In the genomic region with DNA sequence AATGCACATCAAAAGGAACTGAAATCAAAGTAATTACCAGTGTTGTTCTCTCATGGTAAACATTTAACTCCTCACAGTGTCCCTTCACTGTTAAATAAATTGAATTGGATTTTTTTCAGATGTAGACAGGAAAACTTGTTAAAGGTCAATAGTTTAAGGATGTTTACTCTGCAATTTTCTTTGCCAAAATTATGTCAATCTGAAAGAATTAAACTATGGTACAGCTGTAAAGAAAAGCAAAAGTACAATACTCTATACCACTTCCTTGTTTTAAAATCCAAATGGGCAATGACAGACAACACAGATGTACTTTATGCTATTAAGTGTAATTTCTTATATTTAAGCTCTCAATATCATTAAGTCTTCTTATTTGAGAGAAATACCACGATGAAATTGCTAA, we compare ENCODE assay signal across 24 cellular contexts.
A peak's percentile ranks its signal among the peaks of the same experiment; 100 is the strongest.
DNase-seq lines count a peak whose midpoint lies in the region; ATAC-seq, FAIRE-seq and TF ChIP-seq lines count a peak whose summit lies in the region.
"Had no signal": no experiment of that assay in that cellular context is flagged by ENCODE, and none has a peak within 500 bp of the region (broad histone marks: within the 10 kb centered on the region; RNA-seq: fewer than 3 reads in every experiment).

No MANE protein-coding gene starts in this region.

- H3K27me3 ChIP-seq in pancreas, result no peaks in the 10 kb centered on the region
- H3K27me3 ChIP-seq: BE2C; BLaER1 treated with 17β-estradiol and CSF1 and Interleukin-3, amounts not matched to agents 10 nM and 100 nM had no signal

- TF ChIP-seq CTCF in pancreas (IDR thresholded peaks at IDR 0.05), result no peak

- no peak for ATAC-seq in activated CD8-positive, alpha-beta memory T cell treated with anti-CD3 and anti-CD28 coated beads, Interleukin-2, amount 10 ng/mL, durations not matched to agents 7 days and 5 days
- peak in 3 of 4 donors; percentile 41 to 62 (median 53) for ATAC-seq in pancreas
- no peak for ATAC-seq in GM21360 (IDR thresholded peaks at IDR 0.05; ENCODE audit: unreplicated experiment)
- ATAC-seq: GM12878, GM23338, HCT116 had no signal

- H3K36me3 Mint-ChIP-seq in activated CD8-positive, alpha-beta memory T cell treated with anti-CD3 and anti-CD28 coated beads, Interleukin-2, amount 10 ng/mL, durations not matched to agents 7 days and 5 days, result no peaks in the 10 kb centered on the region

- H3K9me3 Mint-ChIP-seq in activated CD8-positive, alpha-beta memory T cell treated with anti-CD3 and anti-CD28 coated beads, Interleukin-2, amount 10 ng/mL, durations not matched to agents 7 days and 5 days (ENCODE audit: low read depth), result peaks cover under 1% of the 10 kb centered on the region
- H3K9me3 Mint-ChIP-seq: CD4-positive, alpha-beta T cell; CD8-positive, alpha-beta memory T cell; GM23338; H9 had no signal

- H3K4me1 ChIP-seq in pancreas, result peaks cover 0 to 6% (median 0%) of the 10 kb centered on the region in 3 donors
- H3K4me1 ChIP-seq: BE2C had no signal

- H3K4me1 Mint-ChIP-seq in activated CD8-positive, alpha-beta memory T cell treated with anti-CD3 and anti-CD28 coated beads, Interleukin-2, amount 10 ng/mL, durations not matched to agents 7 days and 5 days, result no peaks in the 10 kb centered on the region
- H3K4me1 Mint-ChIP-seq: CD14-positive monocyte; CD8-positive, alpha-beta memory T cell had no signal

- intact Hi-C loops in pancreas (cut with DNase I), result no loop called here

- CTCF ChIA-PET in activated CD8-positive, alpha-beta memory T cell treated with anti-CD3 and anti-CD28 coated beads, Interleukin-2, amount 10 ng/mL, durations not matched to agents 7 days and 5 days (lab: Charles Lee), result interaction anchor here (1.2 kb wide), 1 partner anchor 10 kb away, joined by 3 read pairs; no protein-coding TSS in a partner anchor

- H3K27ac Mint-ChIP-seq in activated CD8-positive, alpha-beta memory T cell treated with anti-CD3 and anti-CD28 coated beads, Interleukin-2, amount 10 ng/mL, durations not matched to agents 7 days and 5 days, result peak overlapping the region; percentile 36
- H3K27ac Mint-ChIP-seq: CD14-positive monocyte; CD4-positive, alpha-beta T cell; CD8-positive, alpha-beta memory T cell; GM23338 had no signal

- no peaks in the 10 kb centered on the region for H3K36me3 ChIP-seq in pancreas
- H3K36me3 ChIP-seq: BE2C; BLaER1 treated with 17β-estradiol and CSF1 and Interleukin-3, amounts not matched to agents 10 nM and 100 nM had no signal

- no peaks in the 10 kb centered on the region for H3K27me3 Mint-ChIP-seq in activated CD8-positive, alpha-beta memory T cell treated with anti-CD3 and anti-CD28 coated beads, Interleukin-2, amount 10 ng/mL, durations not matched to agents 7 days and 5 days
- H3K27me3 Mint-ChIP-seq: CD4-positive, alpha-beta T cell; CD8-positive, alpha-beta memory T cell had no signal

- WGBS in pancreas, 2 donors, result 27 to 52% methylated on average over 1 of the region's 1 CpG

- no peaks in the 10 kb centered on the region for H3K9me3 ChIP-seq in pancreas
- H3K9me3 ChIP-seq: BE2C; BLaER1 treated with 17β-estradiol and CSF1 and Interleukin-3, amounts not matched to agents 10 nM and 100 nM had no signal

- no peak overlapping the region for H3K4me3 ChIP-seq in pancreas
- H3K4me3 ChIP-seq: BLaER1 treated with 17β-estradiol and CSF1 and Interleukin-3, amounts not matched to agents 10 nM and 100 nM; GM12878; GM23338 had no signal

- H3K27ac ChIP-seq in pancreas, result no peak overlapping the region
- H3K27ac ChIP-seq: 22Rv1; BLaER1 treated with 17β-estradiol and CSF1 and Interleukin-3, amounts not matched to agents 10 nM and 100 nM had no signal

- FAIRE-seq in pancreas (lab: Jason Lieb, UNC), result no peak
- FAIRE-seq: A204.1, GM12878, GM19239 had no signal

- H3K4me3 Mint-ChIP-seq in activated CD8-positive, alpha-beta memory T cell treated with anti-CD3 and anti-CD28 coated beads, Interleukin-2, amount 10 ng/mL, durations not matched to agents 7 days and 5 days, result no peak overlapping the region
- H3K4me3 Mint-ChIP-seq: CD14-positive monocyte; CD4-positive, alpha-beta T cell; CD8-positive, alpha-beta memory T cell; GM23338; H9 had no signal

- DNase-seq in NCI-H1105 treated with DMSO at 0.1 percent for 48 hours (lab: John Stamatoyannopoulos, UW), result peak; percentile 3
- DNase-seq in NCI-H1105 (lab: John Stamatoyannopoulos, UW), result no peak
- no peak for DNase-seq in activated CD8-positive, alpha-beta memory T cell treated with anti-CD3 and anti-CD28 coated beads, Interleukin-2, amount 10 ng/mL, durations not matched to agents 7 days and 5 days
- no peak for DNase-seq in activated CD8-positive, alpha-beta memory T cell treated with anti-CD3 and anti-CD28 coated beads for 24 hours
- DNase-seq in iris pigment epithelial cell (ENCODE audit: low read depth), result peak; percentile 44
- DNase-seq in pancreas, result no peak
- DNase-seq in Ammon's horn (ENCODE audit: low spot score), result no peak
- DNase-seq: BE2C; CD4-positive, alpha-beta T cell; CD8-positive, alpha-beta memory T cell; DMS 273 treated with DMSO at 0.1 percent for 48 hours; DMS79; EL; GDM1; H9 had no signal

Comparison
In these comparisons a context has a peak if more than half of its experiments do, and no peak if none do; other contexts are left out.
1. DNase-seq: peak in NCI-H1105 treated with DMSO at 0.1 percent for 48 hours (single experiment) and iris pigment epithelial cell (single experiment); none in NCI-H1105 (single experiment), activated CD8-positive, alpha-beta memory T cell treated with anti-CD3 and anti-CD28 coated beads, Interleukin-2, amount 10 ng/mL, durations not matched to agents 7 days and 5 days (single experiment), activated CD8-positive, alpha-beta memory T cell treated with anti-CD3 and anti-CD28 coated beads for 24 hours (single experiment), pancreas (0 of 6) and Ammon's horn (single experiment).
2. ATAC-seq: peak in pancreas (3 of 4); none in activated CD8-positive, alpha-beta memory T cell treated with anti-CD3 and anti-CD28 coated beads, Interleukin-2, amount 10 ng/mL, durations not matched to agents 7 days and 5 days (single experiment) and GM21360 (single experiment).